Comparison of ENCODE assay signal across 8 cellular contexts in the genomic region with DNA sequence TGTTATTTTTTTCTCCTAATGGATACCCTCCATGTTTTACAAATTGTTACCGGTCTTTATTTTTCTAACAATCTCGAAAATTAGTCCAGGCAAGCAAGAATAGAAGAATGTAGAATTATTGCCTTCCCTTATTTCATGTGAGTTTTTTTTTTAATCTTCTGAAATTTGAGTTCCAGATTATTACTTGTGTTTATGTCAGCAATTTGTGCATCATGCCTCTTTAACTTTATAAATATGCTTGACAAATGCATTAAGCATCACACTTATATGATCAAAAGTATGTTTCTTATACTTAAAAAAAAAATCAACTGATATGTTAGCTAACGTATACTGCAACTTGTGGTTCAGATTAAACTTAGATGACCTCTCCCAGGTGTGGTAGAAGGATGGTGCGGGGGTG.
"Had no signal": no experiment of that assay in that cellular context is flagged by ENCODE, and none has a peak within 500 bp of the region (broad histone marks: within the 10 kb centered on the region; RNA-seq: fewer than 3 reads in every experiment).

No MANE protein-coding gene starts in this region.

- FAIRE-seq: G401.6, GM12878, GM12891, GM12892, GM18507, GM19239 had no signal

- ATAC-seq: GM12878 had no signal

- DNase-seq: GDM1, GF-D8 had no signal

- H3K4me3 ChIP-seq: GM12878 had no signal
